14 cellular contexts compared by ENCODE assay signal in the genomic region with DNA sequence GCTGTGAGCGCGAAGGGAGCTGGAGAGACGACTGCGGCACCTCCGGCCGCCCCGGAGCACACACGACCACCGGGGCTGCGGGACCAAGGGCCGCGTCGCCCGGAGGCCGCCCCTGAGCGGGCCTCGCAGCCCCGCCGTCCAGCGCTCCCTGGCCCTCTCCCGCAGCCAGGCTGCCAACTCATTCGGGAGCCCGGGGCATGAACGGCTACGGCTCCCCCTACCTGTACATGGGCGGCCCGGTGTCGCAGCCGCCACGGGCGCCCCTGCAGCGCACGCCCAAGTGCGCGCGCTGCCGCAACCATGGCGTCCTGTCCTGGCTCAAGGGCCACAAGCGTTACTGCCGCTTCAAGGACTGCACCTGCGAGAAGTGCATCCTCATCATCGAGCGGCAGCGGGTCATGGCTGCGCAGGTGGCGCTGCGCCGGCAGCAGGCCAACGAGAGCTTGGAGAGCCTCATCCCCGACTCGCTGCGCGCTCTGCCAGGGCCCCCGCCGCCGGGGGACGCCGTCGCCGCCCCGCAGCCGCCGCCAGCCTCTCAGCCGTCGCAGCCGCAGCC. TPM values are rescaled to one million over a fixed set of nuclear protein-coding genes. Genes with fewer than 3 reads are reported as not detected.
A peak's percentile ranks its signal among the peaks of the same experiment; 100 is the strongest.
DNase-seq lines count a peak whose midpoint lies in the region; ATAC-seq and TF ChIP-seq lines count a peak whose summit lies in the region.
"Had no signal": no experiment of that assay in that cellular context is flagged by ENCODE, and none has a peak within 500 bp of the region (broad histone marks: within the 10 kb centered on the region; RNA-seq: fewer than 3 reads in every experiment).

No MANE protein-coding gene starts in this region.

- DNase-seq in left ventricle myocardium inferior (no peak), cardiac septum (ENCODE audit: low spot score) (no peak), PC-3 (peak; percentile 11), iPS-NIHi7 (ENCODE audit: extremely low spot score) (peak; percentile 28), thyroid gland (peak; percentile 44 to 61), amygdala (lab: John Stamatoyannopoulos, UW) (no peak)
- DNase-seq: activated effector memory CD4-positive, alpha-beta T cell treated with Interleukin-2 at 50 U/mL for 16 hours; CD8-positive, alpha-beta T cell; T-cell had no signal

- no peak overlapping the region for H3K9ac ChIP-seq in PC-3 (ENCODE audit: low read length)

- CTCF ChIA-PET in PC-3 (lab: Charles Lee): interaction anchor here (0.7 kb wide), 1 partner anchor 85 kb away, joined by 5 read pairs; no protein-coding TSS in a partner anchor

- H3K9me2 ChIP-seq in PC-3 (replicated peaks; ENCODE audit: low read length): no peaks in the 10 kb centered on the region

- intact Hi-C loops in left ventricle myocardium inferior (cut with micrococcal nuclease) (no loop called here), cardiac septum (cut with DNase I) (no loop called here), PC-3 (cut with micrococcal nuclease) (no loop called here), thyroid gland (cut with DNase I) (no loop called here)

- H3K27ac ChIP-seq in left ventricle myocardium inferior (replicated peaks) (no peak overlapping the region), PC-3 (ENCODE audit: low read length) (no peak overlapping the region), thyroid gland (peak overlapping the region; percentile 48 to 93 (median 91))

- peak; percentile 4 to 60 for TF ChIP-seq POLR2A in thyroid gland (IDR thresholded peaks at IDR 0.05)

- H3K9me3 ChIP-seq in left ventricle myocardium inferior (replicated peaks): no peaks in the 10 kb centered on the region
- H3K9me3 ChIP-seq in PC-3 (ENCODE audit: low read length): no peaks in the 10 kb centered on the region
- H3K9me3 ChIP-seq in thyroid gland: no peaks in the 10 kb centered on the region

- H3F3A ChIP-seq in PC-3 (ENCODE audit: low read length, unreplicated experiment): no peaks in the 10 kb centered on the region

- no peak for TF ChIP-seq CTCF in left ventricle myocardium inferior (IDR thresholded peaks at IDR 0.05; ENCODE audit: borderline replicate concordance)
- TF ChIP-seq CTCF in PC-3 (conservative IDR thresholded peaks at IDR 0.05; ENCODE audit: low read depth, low read length): no peak
- TF ChIP-seq CTCF in thyroid gland (IDR thresholded peaks at IDR 0.05): peak in 1 of 6 experiments; percentile 0

- H3K79me2 ChIP-seq in PC-3 (ENCODE audit: low read length): no peaks in the 10 kb centered on the region

- H3K4me3 ChIP-seq in left ventricle myocardium inferior: peak overlapping the region; percentile 30
- H3K4me3 ChIP-seq in PC-3 (ENCODE audit: low read length): peak overlapping the region; percentile 51
- H3K4me3 ChIP-seq in thyroid gland (replicated peaks in 1 of 3): peak overlapping the region in 1 of 3 donors; percentile 42

- peaks cover 26% of the 10 kb centered on the region for H3K4me1 ChIP-seq in left ventricle myocardium inferior
- H3K4me1 ChIP-seq in PC-3 (ENCODE audit: insufficient read depth, low read length): no peaks in the 10 kb centered on the region
- peaks cover 38 to 41% of the 10 kb centered on the region in 2 donors for H3K4me1 ChIP-seq in thyroid gland

- H2AFZ ChIP-seq in PC-3 (ENCODE audit: low read length): peak overlapping the region; percentile 55; the same call in 1 of the 2 replicates

- H3K36me3 ChIP-seq in left ventricle myocardium inferior (no peaks in the 10 kb centered on the region), PC-3 (ENCODE audit: low read depth, low read length) (no peaks in the 10 kb centered on the region), thyroid gland (no peaks in the 10 kb centered on the region)

- ATAC-seq in PC-3 (peak; percentile 48), HG03159 (IDR thresholded peaks at IDR 0.05; ENCODE audit: unreplicated experiment) (no peak), GM21526 (IDR thresholded peaks at IDR 0.05; ENCODE audit: low FRiP score, unreplicated experiment) (no peak)
- ATAC-seq: CD8-positive, alpha-beta T cell; T-cell had no signal

- H4K20me1 ChIP-seq in PC-3 (ENCODE audit: low read length): no peaks in the 10 kb centered on the region

- H3K4me2 ChIP-seq in PC-3 (ENCODE audit: low read length): peak overlapping the region; percentile 68

- BruUV-seq in PC-3 (replicated peaks; lab: Mats Ljungman, UMichigan): no TSS peak

- H3K27me3 ChIP-seq in left ventricle myocardium inferior (ENCODE audit: low read depth): peaks cover 100% of the 10 kb centered on the region
- peaks cover 42% of the 10 kb centered on the region for H3K27me3 ChIP-seq in PC-3 (ENCODE audit: low read length)
- H3K27me3 ChIP-seq in thyroid gland: no peaks in the 10 kb centered on the region

- POLR2A ChIA-PET in PC-3 (lab: Charles Lee; ENCODE audit: unreplicated experiment): no interaction called here

- 0% methylated on average over 1 to 3 of the region's 66 CpGs for WGBS in thyroid gland, 2 donors

RNA-seq across cellular contexts. Expression of a gene that starts 0.4 kb away (rescaled TPM):
- total RNA-seq in left ventricle myocardium inferior: not detected
- 0.16 TPM for total RNA-seq in cardiac septum
- not detected in 2 replicates for total RNA-seq in PC-3 (2014; rRNA removed)
- 10 to 100 TPM in 1 of 4 donors, 1 to 10 TPM in 3; 2.5 to 26.1 (median 7.3) TPM for total RNA-seq in thyroid gland
- total RNA-seq: CD8-positive, alpha-beta T cell; fibroblast of lung; M059J; neural crest cell; T-cell had no signal

Comparison
In these comparisons a context has a peak if more than half of its experiments do, and no peak if none do; other contexts are left out.
1. DNase-seq: peak in PC-3 (single experiment), iPS-NIHi7 (single experiment) and thyroid gland (2 of 2); none in left ventricle myocardium inferior (single experiment), cardiac septum (single experiment) and amygdala (0 of 56).
2. H3K27ac ChIP-seq: peak in thyroid gland (3 of 3); none in left ventricle myocardium inferior (single experiment) and PC-3 (single experiment).